In the genomic region with DNA sequence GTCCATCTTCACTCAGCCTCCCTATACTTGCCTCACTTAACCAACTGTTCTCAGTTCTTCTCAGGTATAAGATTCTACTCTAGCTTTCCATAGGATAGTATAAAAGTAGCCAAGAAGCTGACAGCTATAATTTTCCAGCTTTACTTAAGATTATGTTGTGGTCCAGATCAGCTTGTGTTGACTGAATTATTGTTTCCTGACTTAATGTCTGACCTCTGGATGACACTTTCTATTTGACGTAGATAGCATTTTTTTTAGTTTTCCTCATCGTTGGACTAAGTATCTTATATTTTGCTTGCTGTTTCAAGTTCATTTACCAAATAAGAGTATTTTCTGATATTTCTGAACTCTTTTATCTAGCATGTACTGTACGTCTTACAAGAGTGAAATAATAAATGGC, we compare ENCODE assay signal across 14 cellular contexts.
DNase-seq lines count a peak whose midpoint lies in the region; FAIRE-seq and TF ChIP-seq lines count a peak whose summit lies in the region.
"Had no signal": no experiment of that assay in that cellular context is flagged by ENCODE, and none has a peak within 500 bp of the region (broad histone marks: within the 10 kb centered on the region; RNA-seq: fewer than 3 reads in every experiment).

No MANE protein-coding gene starts in this region.

- H3K79me1 ChIP-seq in H1 (ENCODE audit: low read depth, low read length): no peaks in the 10 kb centered on the region

- no peak overlapping the region for H2BK20ac ChIP-seq in H1 (ENCODE audit: low read length)

- no TSS peak for BruUV-seq in OCI-LY7 (replicated peaks; lab: Mats Ljungman, UMichigan)

- no peak overlapping the region for H4K5ac ChIP-seq in H1 (ENCODE audit: insufficient read length, low read depth, low read length)

- intact Hi-C loops in OCI-LY7 (cut with micrococcal nuclease; ENCODE audit: unreplicated experiment): no loop called here
- intact Hi-C loops in prostate gland (cut with DNase I): no loop called here

- H3K18ac ChIP-seq in H1 (ENCODE audit: extremely low read depth, low read length): no peak overlapping the region

- TF ChIP-seq RAD21 in H1 (IDR thresholded peaks at IDR 0.05 in 1 of 2, conservative IDR thresholded peaks at IDR 0.05 in 1 of 2; ENCODE audit: low read depth in 2 of 2, low read length in 2 of 2): no peak

- H4K91ac ChIP-seq in H1 (replicated peaks; ENCODE audit: insufficient read length, low read length): no peak overlapping the region

- H3K79me2 ChIP-seq in H1 (ENCODE audit: control insufficient read depth in 1 of 2, insufficient read depth in 2 of 2, low read length in 2 of 2) (no peaks in the 10 kb centered on the region), OCI-LY7 (ENCODE audit: insufficient read depth, low read depth, low read length) (no peaks in the 10 kb centered on the region)

- H2BK5ac ChIP-seq in H1 (ENCODE audit: low read depth, low read length): no peak overlapping the region

- WGBS in H1 (ENCODE audit: extremely low coverage in 1 of 2, insufficient coverage in 1 of 2, insufficient read length in 1 of 2, insufficient replicate concordance in 2 of 2, low coverage in 1 of 2, low lambda C conversion rate in 2 of 2, missing lambda C conversion rate in 1 of 2), 2 experiments: 88% methylated on average over 3 of the region's 3 CpGs; no CpG with 5 or more reads in 1 of the 2 experiments
- WGBS in prostate gland: 52% methylated on average over 3 of the region's 3 CpGs

- H3K23me2 ChIP-seq in H1 (ENCODE audit: low read depth, low read length): no peaks in the 10 kb centered on the region

- no peak overlapping the region for H3K56ac ChIP-seq in H1 (replicated peaks; ENCODE audit: insufficient read length, low read depth, low read length)

- H3K14ac ChIP-seq in H1 (ENCODE audit: insufficient read length): no peak overlapping the region

- no peak for TF ChIP-seq CTCF in H1 (IDR thresholded peaks at IDR 0.05; ENCODE audit: control extremely low read depth in 1 of 3, insufficient read depth in 1 of 3, low read depth in 1 of 3, low read length in 3 of 3)
- TF ChIP-seq CTCF in fibroblast of villous mesenchyme (IDR thresholded peaks at IDR 0.05; ENCODE audit: insufficient read depth, low read depth, low read length): no peak
- no peak for TF ChIP-seq CTCF in OCI-LY7 (conservative IDR thresholded peaks at IDR 0.05; ENCODE audit: low read length)
- no peak for TF ChIP-seq CTCF in prostate gland (IDR thresholded peaks at IDR 0.05)

- POLR2A ChIA-PET in H1 (lab: Charles Lee; ENCODE audit: partially characterized antibody): no interaction called here
- POLR2A ChIA-PET in OCI-LY7 (lab: Charles Lee): no interaction called here

- H2BK120ac ChIP-seq in H1 (replicated peaks; ENCODE audit: low read depth, low read length): no peak overlapping the region

- no peak overlapping the region for H2BK15ac ChIP-seq in H1 (ENCODE audit: low read length)

- no peak overlapping the region for H3K4me3 ChIP-seq in H1 (ENCODE audit: extremely low read depth in 1 of 4, insufficient read depth in 2 of 4, low read depth in 3 of 4, low read length in 4 of 4)
- no peak overlapping the region for H3K4me3 ChIP-seq in fibroblast of villous mesenchyme (ENCODE audit: low read depth, low read length)
- no peak overlapping the region for H3K4me3 ChIP-seq in OCI-LY7 (ENCODE audit: low read depth, low read length, poor library complexity, severe bottlenecking)
- no peak overlapping the region for H3K4me3 ChIP-seq in prostate gland
- H3K4me3 ChIP-seq: GM23338 had no signal

- no peak overlapping the region for H2BK12ac ChIP-seq in H1 (ENCODE audit: low read depth, low read length)

- H2AK5ac ChIP-seq in H1 (ENCODE audit: low read depth, low read length): no peak overlapping the region

- no peaks in the 10 kb centered on the region for H3K9me2 ChIP-seq in OCI-LY7 (ENCODE audit: insufficient read depth, low read length)
- H3K9me2 ChIP-seq: SK-N-SH had no signal

- H4K20me1 ChIP-seq in H1 (replicated peaks in 1 of 2; ENCODE audit: control insufficient read depth in 1 of 2, insufficient read depth in 2 of 2, low read length in 2 of 2) (no peaks in the 10 kb centered on the region), OCI-LY7 (ENCODE audit: insufficient read depth, low read length) (no peaks in the 10 kb centered on the region)

- H3K4ac ChIP-seq in H1 (replicated peaks; ENCODE audit: insufficient read length, low read depth, low read length): no peak overlapping the region

- no peak overlapping the region for H3K9ac ChIP-seq in H1 (replicated peaks in 1 of 4; ENCODE audit: extremely low read depth in 1 of 4, low read depth in 3 of 4, low read length in 3 of 4)
- H3K9ac ChIP-seq: SK-N-SH had no signal

- no peak overlapping the region for H3K27ac ChIP-seq in H1 (ENCODE audit: low read depth, low read length)
- H3K27ac ChIP-seq in OCI-LY7 (ENCODE audit: low read depth, low read length, poor library complexity, severe bottlenecking): no peak overlapping the region
- no peak overlapping the region for H3K27ac ChIP-seq in prostate gland

- H3K4me1 ChIP-seq in H1 (replicated peaks in 1 of 4; ENCODE audit: control insufficient read depth in 3 of 4, insufficient read depth in 4 of 4, low read length in 3 of 4): no peaks in the 10 kb centered on the region
- H3K4me1 ChIP-seq in OCI-LY7 (ENCODE audit: insufficient read depth, low read length, poor library complexity, severe bottlenecking): no peaks in the 10 kb centered on the region
- H3K4me1 ChIP-seq in prostate gland (replicated peaks): no peaks in the 10 kb centered on the region

- H2AFZ ChIP-seq in H1 (ENCODE audit: low read length): 0 out of 2 replicates have a peak overlapping the region, but pooled peaks have one; percentile 5
- H2AFZ ChIP-seq in OCI-LY7 (ENCODE audit: low read length): no peak overlapping the region
- H2AFZ ChIP-seq: GM23338 had no signal

- no peaks in the 10 kb centered on the region for H3K27me3 ChIP-seq in H1 (replicated peaks in 1 of 4; ENCODE audit: control insufficient read depth in 3 of 4, extremely low read depth in 1 of 4, insufficient read depth in 3 of 4, low read length in 3 of 4)
- no peaks in the 10 kb centered on the region for H3K27me3 ChIP-seq in prostate gland (replicated peaks; ENCODE audit: insufficient read depth)

- H3K4me2 ChIP-seq in H1 (ENCODE audit: insufficient read depth in 1 of 2, low read depth in 2 of 2, low read length in 2 of 2): no peak overlapping the region
- no peak overlapping the region for H3K4me2 ChIP-seq in OCI-LY7 (ENCODE audit: low read length)
- H3K4me2 ChIP-seq: GM23338, SK-N-SH had no signal

- H4K8ac ChIP-seq in H1 (ENCODE audit: extremely low read depth, insufficient read depth, low read length): no peak overlapping the region

- no peak overlapping the region for H3K23ac ChIP-seq in H1 (ENCODE audit: insufficient read length)

- DNase-seq in HTR-8/SVneo (ENCODE audit: insufficient read length, low spot score) (peak; percentile 5), H1 (ENCODE audit: low read depth in 1 of 2, low spot score in 2 of 2) (no peak), fibroblast of villous mesenchyme (ENCODE audit: low read depth) (peak; percentile 30), stromal cell of bone marrow (ENCODE audit: low read depth) (peak; percentile 4), OCI-LY7 (ENCODE audit: low spot score) (no peak), prostate gland (ENCODE audit: low spot score) (no peak), NCI-H1930 (lab: John Stamatoyannopoulos, UW) (no peak)
- DNase-seq: GDM1, NCI-H1092 treated with DMSO at 0.1 percent for 48 hours, NCI-H748 treated with DMSO at 0.1 percent for 48 hours, OCI-M1, Right ventricle myocardium superior, SK-N-SH had no signal

- no peak for FAIRE-seq in HTR-8/SVneo (lab: Jason Lieb, UNC)
- FAIRE-seq in H1 (lab: Jason Lieb, UNC): no peak

- TF ChIP-seq POLR2A in H1 (IDR thresholded peaks at IDR 0.05; ENCODE audit: control extremely low read depth in 1 of 2, low read depth in 2 of 2, low read length in 2 of 2) (no peak), prostate gland (IDR thresholded peaks at IDR 0.05) (no peak)

- no peak for TF ChIP-seq EP300 in H1 (IDR thresholded peaks at IDR 0.05; ENCODE audit: borderline replicate concordance in 1 of 2, low read depth in 2 of 2, low read length in 2 of 2)

- H3K9me3 ChIP-seq in H1 (ENCODE audit: insufficient read depth in 2 of 2, low read depth in 1 of 2, low read length in 1 of 2) (no peaks in the 10 kb centered on the region), OCI-LY7 (ENCODE audit: low read length) (no peaks in the 10 kb centered on the region), prostate gland (no peaks in the 10 kb centered on the region)
- H3K9me3 ChIP-seq: SK-N-SH had no signal

- CTCF ChIA-PET in H1 (lab: Charles Lee; ENCODE audit: partially characterized antibody): no interaction called here
- CTCF ChIA-PET in OCI-LY7 (lab: Charles Lee; ENCODE audit: unreplicated experiment): no interaction called here

- H3K36me3 ChIP-seq in H1 (ENCODE audit: control insufficient read depth in 2 of 4, insufficient read depth in 4 of 4, low read length in 3 of 4) (no peaks in the 10 kb centered on the region), OCI-LY7 (ENCODE audit: insufficient read depth, low read length) (no peaks in the 10 kb centered on the region), prostate gland (no peaks in the 10 kb centered on the region)

TF ChIP-seq in H1, 55 proteins besides CTCF, POLR2A, EP300 and RAD21 (continues in another document):
- TF ChIP-seq CREB1 (IDR thresholded peaks at IDR 0.05) (no peak), BACH1 (IDR thresholded peaks at IDR 0.05; ENCODE audit: low read length) (no peak), PHF8 (conservative IDR thresholded peaks at IDR 0.05; ENCODE audit: low read depth, low read length) (no peak), GABPA (IDR thresholded peaks at IDR 0.05; ENCODE audit: borderline replicate concordance, insufficient read depth, low read length) (no peak), POLR2AphosphoS5 (IDR thresholded peaks at IDR 0.05; ENCODE audit: low read depth, low read length) (no peak), EZH2 (IDR thresholded peaks at IDR 0.05; ENCODE audit: low read depth, low read length, severe bottlenecking) (no peak), KDM5A (IDR thresholded peaks at IDR 0.05; ENCODE audit: low read length) (no peak), RBBP5 (IDR thresholded peaks at IDR 0.05; ENCODE audit: borderline replicate concordance, low read depth, low read length) (no peak), YY1 (IDR thresholded peaks at IDR 0.05; ENCODE audit: low read depth, low read length) (no peak), CEBPB (IDR thresholded peaks at IDR 0.05; ENCODE audit: low read depth, low read length) (no peak), SAP30 (IDR thresholded peaks at IDR 0.05; ENCODE audit: insufficient read depth, insufficient replicate concordance, low read length) (no peak), RFX5 (IDR thresholded peaks at IDR 0.05; ENCODE audit: borderline replicate concordance, low read depth, low read length) (no peak), TEAD4 (IDR thresholded peaks at IDR 0.05; ENCODE audit: low read depth, low read length) (no peak)
- TF ChIP-seq, protein P1, sequence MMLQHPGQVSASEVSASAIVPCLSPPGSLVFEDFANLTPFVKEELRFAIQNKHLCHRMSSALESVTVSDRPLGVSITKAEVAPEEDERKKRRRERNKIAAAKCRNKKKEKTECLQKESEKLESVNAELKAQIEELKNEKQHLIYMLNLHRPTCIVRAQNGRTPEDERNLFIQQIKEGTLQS (IDR thresholded peaks at IDR 0.05; ENCODE audit: insufficient read depth, low read depth, low read length): no peak

Comparison
In these comparisons a context has a peak if more than half of its experiments do, and no peak if none do; other contexts are left out.
1. DNase-seq: peak in HTR-8/SVneo (single experiment), fibroblast of villous mesenchyme (single experiment) and stromal cell of bone marrow (single experiment); none in H1 (0 of 2), OCI-LY7 (single experiment), prostate gland (single experiment) and NCI-H1930 (0 of 2).